Comparison of ENCODE assay signal across 8 cellular contexts in the genomic region with DNA sequence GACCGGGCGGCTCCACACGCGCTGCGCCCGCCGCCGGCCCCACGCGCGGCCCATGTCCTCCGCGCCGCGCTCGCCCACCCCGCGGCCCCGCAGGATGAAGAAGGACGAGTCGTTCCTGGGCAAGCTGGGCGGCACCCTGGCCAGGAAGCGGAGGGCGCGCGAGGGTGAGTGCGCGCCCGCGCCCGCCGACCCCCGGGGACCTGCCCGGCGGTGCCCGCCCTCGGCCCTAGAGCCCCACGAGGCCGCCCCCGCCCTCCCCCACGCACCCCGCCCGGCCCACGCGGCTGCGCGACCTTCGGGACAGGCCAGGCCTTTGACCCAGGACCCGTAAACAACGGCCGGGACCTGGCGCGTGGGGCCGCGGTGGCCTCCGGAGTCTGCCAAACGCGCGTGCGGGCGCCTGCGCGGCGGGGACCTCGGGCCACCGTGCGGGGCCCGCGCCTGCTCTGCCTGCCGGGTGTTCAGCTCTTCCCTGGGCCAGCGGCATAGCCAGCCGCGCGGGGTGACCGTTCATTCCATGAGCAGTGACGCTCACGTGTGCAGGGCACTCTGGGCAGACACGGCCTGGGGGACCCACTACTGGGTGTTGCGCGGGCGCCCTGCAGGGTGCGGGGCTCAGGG. TPM values are rescaled to one million over a fixed set of nuclear protein-coding genes. Genes with fewer than 3 reads are reported as not detected.
DNase-seq lines count a peak whose midpoint lies in the region; ATAC-seq and TF ChIP-seq lines count a peak whose summit lies in the region.

A gene with protein sequence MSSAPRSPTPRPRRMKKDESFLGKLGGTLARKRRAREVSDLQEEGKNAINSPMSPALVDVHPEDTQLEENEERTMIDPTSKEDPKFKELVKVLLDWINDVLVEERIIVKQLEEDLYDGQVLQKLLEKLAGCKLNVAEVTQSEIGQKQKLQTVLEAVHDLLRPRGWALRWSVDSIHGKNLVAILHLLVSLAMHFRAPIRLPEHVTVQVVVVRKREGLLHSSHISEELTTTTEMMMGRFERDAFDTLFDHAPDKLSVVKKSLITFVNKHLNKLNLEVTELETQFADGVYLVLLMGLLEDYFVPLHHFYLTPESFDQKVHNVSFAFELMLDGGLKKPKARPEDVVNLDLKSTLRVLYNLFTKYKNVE (plus strand): TSS at position 15 of the 621 bp plus-strand sequence. CDS start 38 bp downstream, at position 53.

- WGBS in IMR-90 (ENCODE audit: extremely low coverage in 2 of 2, insufficient read length in 1 of 2), 2 experiments = 2% methylated on average over 22 of the region's 82 CpGs; no CpG with 5 or more reads in 1 of the 2 experiments

- peak within 1 kb of the TSS; percentile 96 for H2AFZ ChIP-seq in IMR-90 (replicated peaks; ENCODE audit: low read length, poor library complexity)
- peak within 1 kb of the TSS; percentile 94 for H2AFZ ChIP-seq in parathyroid adenoma

- peak within 1 kb of the TSS; percentile 98 for H3K27ac Mint-ChIP-seq in activated T-helper 2 cell treated with anti-CD3 and anti-CD28 coated beads, Interferon-gamma antibody, Interleukin-2, Interleukin-4, amounts not matched to agents 10 μg/mL and 5 μg/mL and 100 μg/mL, durations not matched to agents 14 hours and 24 hours and 36 hours

- 0 out of 2 replicates have a peak within 1 kb of the TSS, but pooled peaks have one; percentile 14 for H2BK20ac ChIP-seq in IMR-90 (ENCODE audit: low read depth, low read length)

- H4K5ac ChIP-seq in IMR-90 (ENCODE audit: low read depth, low read length) = peak within 1 kb of the TSS; percentile 98

- peak within 1 kb of the TSS; percentile 63 for H3K4me3 ChIP-seq in IMR-90 (ENCODE audit: insufficient read depth, low read depth, low read length)
- peak within 1 kb of the TSS; percentile 59 for H3K4me3 ChIP-seq in parathyroid adenoma (ENCODE audit: low read depth, low read length)

- H3K27me3 ChIP-seq in IMR-90 (ENCODE audit: control insufficient read depth, insufficient read depth, low read length) (no peaks in the 10 kb centered on the region), parathyroid adenoma (ENCODE audit: control insufficient read depth, insufficient read depth, low read length) (no peaks in the 10 kb centered on the region)

- H3K27me3 Mint-ChIP-seq in activated T-helper 2 cell treated with anti-CD3 and anti-CD28 coated beads, Interferon-gamma antibody, Interleukin-2, Interleukin-4, amounts not matched to agents 10 μg/mL and 5 μg/mL and 100 μg/mL, durations not matched to agents 14 hours and 24 hours and 36 hours (ENCODE audit: low read depth) = no peaks in the 10 kb centered on the region

- DNase-seq in EH (ENCODE audit: low read depth) (peak; percentile 48), IMR-90 (no peak), Right ventricle myocardium inferior (ENCODE audit: missing footprints) (no peak), NCI-H2107 treated with DMSO at 0.1 percent for 48 hours (lab: John Stamatoyannopoulos, UW; ENCODE audit: unreplicated experiment) (no peak)
- peak; percentile 21 for DNase-seq in activated T-helper 2 cell treated with anti-CD3 and anti-CD28 coated beads, Interferon-gamma antibody, Interleukin-2, Interleukin-4, amounts not matched to agents 10 μg/mL and 5 μg/mL and 100 μg/mL, durations not matched to agents 14 hours and 24 hours and 36 hours (ENCODE audit: low spot score)

- H2BK5ac ChIP-seq in IMR-90 (ENCODE audit: low read depth, low read length, poor library complexity, severe bottlenecking) = peak within 1 kb of the TSS; percentile 70

- peak within 1 kb of the TSS; percentile 12; the same call in 1 of the 3 replicates for H2BK15ac ChIP-seq in IMR-90 (ENCODE audit: low read depth, low read length)

- peaks cover 30% of the 10 kb centered on the region for H3K36me3 Mint-ChIP-seq in activated T-helper 2 cell treated with anti-CD3 and anti-CD28 coated beads, Interferon-gamma antibody, Interleukin-2, Interleukin-4, amounts not matched to agents 10 μg/mL and 5 μg/mL and 100 μg/mL, durations not matched to agents 14 hours and 24 hours and 36 hours (ENCODE audit: low read depth)

- H3K9me3 ChIP-seq in IMR-90 (ENCODE audit: control insufficient read depth, insufficient read depth, low read length) = no peaks in the 10 kb centered on the region
- no peaks in the 10 kb centered on the region for H3K9me3 ChIP-seq in parathyroid adenoma (ENCODE audit: control insufficient read depth, low read length)

- dilution Hi-C loops in IMR-90 (cut with HindIII; ENCODE audit: low sequenced_read_pairs, unreplicated experiment) = no loop called here

- TF ChIP-seq CTCF in IMR-90 (conservative IDR thresholded peaks at IDR 0.05; ENCODE audit: low read depth, low read length) = no peak
- TF ChIP-seq CTCF in parathyroid adenoma (IDR thresholded peaks at IDR 0.05) = no peak

- peak; percentile 52; the same call in 1 of the 2 replicates for TF ChIP-seq POLR2A in IMR-90 (IDR thresholded peaks at IDR 0.05; ENCODE audit: low read depth, low read length)

- TF ChIP-seq RAD21 in IMR-90 (IDR thresholded peaks at IDR 0.05; ENCODE audit: low read length) = no peak

- H3K4me2 ChIP-seq in IMR-90 (ENCODE audit: low read depth, low read length) (peak within 1 kb of the TSS; percentile 96), parathyroid adenoma (ENCODE audit: low read length) (peak within 1 kb of the TSS; percentile 82)

- intact Hi-C loops in IMR-90 (cut with micrococcal nuclease) (no loop called here), Right ventricle myocardium inferior (cut with DNase I) (loop anchor here (2.0 to 5.0 kb wide), 2 partner anchors 33 to 60 kb away; no protein-coding TSS in a partner anchor)
- intact Hi-C loops in activated T-helper 2 cell treated with anti-CD3 and anti-CD28 coated beads, Interferon-gamma antibody, Interleukin-2, Interleukin-4, amounts not matched to agents 10 μg/mL and 5 μg/mL and 100 μg/mL, durations not matched to agents 14 hours and 24 hours and 36 hours (cut with micrococcal nuclease) = loop anchor here (10.0 kb wide), 3 partner anchors 60 to 160 kb away; a partner anchor contains a TSS

- peak within 1 kb of the TSS; percentile 85 for H3K14ac ChIP-seq in IMR-90 (replicated peaks; ENCODE audit: low read depth, low read length)

- BruUV-seq in IMR-90 (replicated peaks; lab: Mats Ljungman, UMichigan) = no TSS peak

- peak within 1 kb of the TSS; percentile 76 for H2BK120ac ChIP-seq in IMR-90 (ENCODE audit: low read depth, low read length)

- H3K79me1 ChIP-seq in IMR-90 (ENCODE audit: low read depth in 1 of 2, low read length in 2 of 2) = peaks cover 21 to 82% of the 10 kb centered on the region in 2 experiments

- in situ Hi-C loops in IMR-90 (cut with MboI; ENCODE audit: low sequenced_read_pairs) = no loop called here

- H3K18ac ChIP-seq in IMR-90 (ENCODE audit: low read depth, low read length) = peak within 1 kb of the TSS; percentile 82

- H4K20me1 ChIP-seq in IMR-90 (ENCODE audit: insufficient read depth, low read length) = 0 out of 2 replicates have a peak, but pooled peaks cover 4% of the 10 kb centered on the region

- H3K23ac ChIP-seq in IMR-90 (ENCODE audit: low read depth, low read length) = peak within 1 kb of the TSS; percentile 79

- no peaks in the 10 kb centered on the region for H3K79me2 ChIP-seq in parathyroid adenoma

- H3K9ac ChIP-seq in IMR-90 (ENCODE audit: low read depth, low read length) (peak within 1 kb of the TSS; percentile 94), parathyroid adenoma (no peak within 1 kb of the TSS)

- peak within 1 kb of the TSS; percentile 94 for H3K4me3 Mint-ChIP-seq in activated T-helper 2 cell treated with anti-CD3 and anti-CD28 coated beads, Interferon-gamma antibody, Interleukin-2, Interleukin-4, amounts not matched to agents 10 μg/mL and 5 μg/mL and 100 μg/mL, durations not matched to agents 14 hours and 24 hours and 36 hours (ENCODE audit: low read depth)

- H2AK5ac ChIP-seq in IMR-90 (ENCODE audit: low read depth, low read length) = peak within 1 kb of the TSS; percentile 37; the same call in 1 of the 2 replicates

- CTCF ChIA-PET in IMR-90 (lab: Yijun Ruan, JAX) = interaction anchor here (0.6 to 1.1 kb wide), 2 partner anchors 12 to 20 kb away, joined by 3 read pairs; no protein-coding TSS in a partner anchor

- H4K91ac ChIP-seq in IMR-90 (ENCODE audit: insufficient read depth, low read depth, low read length) = peak within 1 kb of the TSS; percentile 71

- peaks cover 24% of the 10 kb centered on the region for H3K9me1 ChIP-seq in IMR-90 (ENCODE audit: insufficient read depth, low read length)

- ATAC-seq in IMR-90 (ENCODE audit: low read depth) = peak; percentile 31
- ATAC-seq in Right ventricle myocardium inferior = peak; percentile 27
- no peak for ATAC-seq in HG03097 (IDR thresholded peaks at IDR 0.05; ENCODE audit: low FRiP score, unreplicated experiment)
- no peak for ATAC-seq in HG02763 (IDR thresholded peaks at IDR 0.05; ENCODE audit: unreplicated experiment)

- peaks cover 19% of the 10 kb centered on the region for H3K4me1 ChIP-seq in IMR-90 (ENCODE audit: control insufficient read depth, insufficient read depth, low read length)
- H3K4me1 ChIP-seq in parathyroid adenoma = no peaks in the 10 kb centered on the region

- no peaks in the 10 kb centered on the region for H3K9me3 Mint-ChIP-seq in activated T-helper 2 cell treated with anti-CD3 and anti-CD28 coated beads, Interferon-gamma antibody, Interleukin-2, Interleukin-4, amounts not matched to agents 10 μg/mL and 5 μg/mL and 100 μg/mL, durations not matched to agents 14 hours and 24 hours and 36 hours

- POLR2A ChIA-PET in IMR-90 (lab: Charles Lee; ENCODE audit: unreplicated experiment) = interaction anchor here (0.6 kb wide), 1 partner anchor 7 kb away, joined by 5 read pairs; no protein-coding TSS in a partner anchor

- H3K27ac ChIP-seq in IMR-90 (ENCODE audit: insufficient read depth, low read length) (peak within 1 kb of the TSS; percentile 80), parathyroid adenoma (peak within 1 kb of the TSS; percentile 53)

- no peaks in the 10 kb centered on the region for H3K36me3 ChIP-seq in IMR-90 (ENCODE audit: control insufficient read depth, insufficient read depth, low read length)
- no peaks in the 10 kb centered on the region for H3K36me3 ChIP-seq in parathyroid adenoma (ENCODE audit: control insufficient read depth, insufficient read depth, low read length)

- peak within 1 kb of the TSS; percentile 61 for H3K56ac ChIP-seq in IMR-90 (ENCODE audit: extremely low read depth, insufficient read depth, low read length)

- peak within 1 kb of the TSS; percentile 96 for H2AK9ac ChIP-seq in IMR-90 (replicated peaks; ENCODE audit: low read depth, low read length, poor library complexity)

- peak within 1 kb of the TSS; percentile 79 to 94 for H4K8ac ChIP-seq in IMR-90 (ENCODE audit: low read depth in 2 of 2, low read length in 2 of 2)

- H3K4me1 Mint-ChIP-seq in activated T-helper 2 cell treated with anti-CD3 and anti-CD28 coated beads, Interferon-gamma antibody, Interleukin-2, Interleukin-4, amounts not matched to agents 10 μg/mL and 5 μg/mL and 100 μg/mL, durations not matched to agents 14 hours and 24 hours and 36 hours (ENCODE audit: low read depth) = peaks cover 42% of the 10 kb centered on the region

- H3K4ac ChIP-seq in IMR-90 (ENCODE audit: low read depth, low read length) = peak within 1 kb of the TSS; percentile 95

RNA-seq across cellular contexts. Expression of the gene that starts here (rescaled TPM):
- total RNA-seq in IMR-90 (2012; rRNA removed) (38.6 and 44.3 TPM in 2 replicates), Right ventricle myocardium inferior (197 TPM)
- 53.9 and 84.7 TPM in 2 replicates for polyA plus RNA-seq in IMR-90 (2012; rRNA removed)
- 60.4 and 63.8 TPM in 2 replicates for polyA plus RNA-seq in IMR-90 (2012; cell fraction: cytosol; rRNA removed)
- polyA plus RNA-seq in IMR-90 (2012; cell fraction: nucleus; rRNA removed; ENCODE audit: low replicate concordance) = 22.4 and 22.7 TPM in 2 replicates
- total RNA-seq in activated T-helper 2 cell treated with anti-CD3 and anti-CD28 coated beads, Interferon-gamma antibody, Interleukin-2, Interleukin-4, amounts not matched to agents 10 μg/mL and 5 μg/mL and 100 μg/mL, durations not matched to agents 14 hours and 24 hours and 36 hours = 122 and 123 TPM in 2 replicates

Comparison
In these comparisons a context has a peak if more than half of its experiments do, and no peak if none do; other contexts are left out.
1. DNase-seq: peak in EH (single experiment) and activated T-helper 2 cell treated with anti-CD3 and anti-CD28 coated beads, Interferon-gamma antibody, Interleukin-2, Interleukin-4, amounts not matched to agents 10 μg/mL and 5 μg/mL and 100 μg/mL, durations not matched to agents 14 hours and 24 hours and 36 hours (single experiment); none in IMR-90 (single experiment), Right ventricle myocardium inferior (single experiment) and NCI-H2107 treated with DMSO at 0.1 percent for 48 hours (single experiment).
2. ATAC-seq: peak in IMR-90 (single experiment) and Right ventricle myocardium inferior (single experiment); none in HG03097 (single experiment) and HG02763 (single experiment).